ENCODE assay signal across 9 cellular contexts in the genomic region with DNA sequence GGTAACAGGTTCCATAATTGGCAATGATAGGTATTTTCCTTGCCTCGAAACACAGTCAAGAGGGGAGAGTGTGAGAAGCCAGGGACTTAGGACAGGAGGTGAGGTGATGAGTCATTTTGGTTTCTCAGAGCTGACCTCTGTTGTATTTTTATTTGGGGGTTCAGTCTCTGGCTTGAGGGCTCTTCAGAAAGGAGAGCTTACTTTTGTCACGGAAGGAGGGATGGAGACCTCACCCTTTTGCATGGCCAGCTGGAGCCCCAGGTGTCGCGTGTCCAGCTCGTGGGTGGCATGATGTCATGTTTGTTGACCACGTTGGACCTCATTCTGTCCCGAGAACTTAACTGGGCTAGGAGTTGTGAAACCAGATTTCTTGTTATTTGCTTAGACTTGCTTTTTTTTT.
DNase-seq lines count a peak whose midpoint lies in the region; ATAC-seq and TF ChIP-seq lines count a peak whose summit lies in the region.
"Had no signal": no experiment of that assay in that cellular context is flagged by ENCODE, and none has a peak within 500 bp of the region (broad histone marks: within the 10 kb centered on the region; RNA-seq: fewer than 3 reads in every experiment).

No MANE protein-coding gene starts in this region.

- peaks cover 13% of the 10 kb centered on the region for H3K27me3 Mint-ChIP-seq in neural progenitor cell (ENCODE audit: insufficient read depth, low read depth)

- H3K36me3 Mint-ChIP-seq in neural progenitor cell = no peaks in the 10 kb centered on the region

- DNase-seq in fibroblast of mammary gland (ENCODE audit: low read depth) (peak; percentile 40), neural progenitor cell (ENCODE audit: low spot score) (no peak), foreskin melanocyte (no peak), NCI-H1105 treated with DMSO at 0.1 percent for 48 hours (lab: John Stamatoyannopoulos, UW) (no peak), middle frontal gyrus (ENCODE audit: extremely low spot score, low spot score) (no peak)
- DNase-seq: body of pancreas had no signal

- no peak overlapping the region for H3K4me3 Mint-ChIP-seq in neural progenitor cell

- no peak for TF ChIP-seq CTCF in fibroblast of mammary gland (conservative IDR thresholded peaks at IDR 0.05; ENCODE audit: control insufficient read depth, insufficient read depth, low read depth, low read length)
- TF ChIP-seq CTCF in neural progenitor cell (IDR thresholded peaks at IDR 0.05) = no peak

- H3K4me3 ChIP-seq in fibroblast of mammary gland (ENCODE audit: control insufficient read depth, low read depth, low read length) (no peak overlapping the region), neural progenitor cell (no peak overlapping the region)
- H3K4me3 ChIP-seq: body of pancreas had no signal

- H3K27ac Mint-ChIP-seq in neural progenitor cell = no peak overlapping the region

- ATAC-seq in GM18517 (IDR thresholded peaks at IDR 0.05; ENCODE audit: unreplicated experiment) (peak; percentile 59), GM21390 (IDR thresholded peaks at IDR 0.05; ENCODE audit: unreplicated experiment) (peak; percentile 59), HG03095 (IDR thresholded peaks at IDR 0.05; ENCODE audit: unreplicated experiment) (peak; percentile 58)
- ATAC-seq: body of pancreas had no signal

- no peaks in the 10 kb centered on the region for H4K20me1 ChIP-seq in neural progenitor cell (ENCODE audit: low read depth)

- H3K4me1 Mint-ChIP-seq in neural progenitor cell = peaks cover 5% of the 10 kb centered on the region

- no peaks in the 10 kb centered on the region for H3K36me3 ChIP-seq in neural progenitor cell

- H3K9ac ChIP-seq in neural progenitor cell = no peak overlapping the region

- H3K27me3 ChIP-seq in neural progenitor cell = no peaks in the 10 kb centered on the region
- H3K27me3 ChIP-seq: body of pancreas had no signal

- H3K9me3 Mint-ChIP-seq in neural progenitor cell = peaks cover 5% of the 10 kb centered on the region

- no peaks in the 10 kb centered on the region for H3K9me3 ChIP-seq in neural progenitor cell (ENCODE audit: low read depth)
- H3K9me3 ChIP-seq: body of pancreas had no signal

- no peaks in the 10 kb centered on the region for H3K4me1 ChIP-seq in neural progenitor cell

- H3K4me2 ChIP-seq in neural progenitor cell = no peak overlapping the region

- no peaks in the 10 kb centered on the region for H3F3A ChIP-seq in neural progenitor cell (ENCODE audit: low read depth)

- no peaks in the 10 kb centered on the region for H3K79me2 ChIP-seq in neural progenitor cell (ENCODE audit: low read depth)

- no peak overlapping the region for H3K27ac ChIP-seq in neural progenitor cell
- H3K27ac ChIP-seq: body of pancreas had no signal

- no peak overlapping the region for H2AFZ ChIP-seq in neural progenitor cell (replicated peaks)
